1 cellular context compared by ENCODE assay signal in the genomic region with DNA sequence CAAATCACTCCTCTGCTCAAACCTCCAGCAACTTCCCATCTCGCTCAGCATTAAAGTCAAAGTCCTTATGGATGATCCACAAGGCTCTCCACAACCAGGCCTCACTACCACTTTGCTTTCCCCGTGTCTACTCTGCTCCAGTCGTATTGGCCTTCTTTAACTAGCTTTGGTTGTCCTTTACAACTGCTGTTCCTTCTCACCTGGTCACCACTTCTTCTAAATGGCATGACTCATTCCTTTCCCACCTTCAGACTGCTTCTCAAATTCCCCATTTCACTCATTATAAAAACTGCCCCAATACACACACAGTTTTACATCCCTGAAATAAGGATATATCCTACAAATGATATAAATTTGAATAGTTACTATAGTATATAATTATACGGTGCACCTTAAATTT.
TF ChIP-seq lines count a peak whose summit lies in the region.

No MANE protein-coding gene starts in this region.

TF ChIP-seq in WTC11, 78 proteins besides CTCF, POLR2A, EP300 and RAD21 (continued from another document):
- TF ChIP-seq, protein P1, sequence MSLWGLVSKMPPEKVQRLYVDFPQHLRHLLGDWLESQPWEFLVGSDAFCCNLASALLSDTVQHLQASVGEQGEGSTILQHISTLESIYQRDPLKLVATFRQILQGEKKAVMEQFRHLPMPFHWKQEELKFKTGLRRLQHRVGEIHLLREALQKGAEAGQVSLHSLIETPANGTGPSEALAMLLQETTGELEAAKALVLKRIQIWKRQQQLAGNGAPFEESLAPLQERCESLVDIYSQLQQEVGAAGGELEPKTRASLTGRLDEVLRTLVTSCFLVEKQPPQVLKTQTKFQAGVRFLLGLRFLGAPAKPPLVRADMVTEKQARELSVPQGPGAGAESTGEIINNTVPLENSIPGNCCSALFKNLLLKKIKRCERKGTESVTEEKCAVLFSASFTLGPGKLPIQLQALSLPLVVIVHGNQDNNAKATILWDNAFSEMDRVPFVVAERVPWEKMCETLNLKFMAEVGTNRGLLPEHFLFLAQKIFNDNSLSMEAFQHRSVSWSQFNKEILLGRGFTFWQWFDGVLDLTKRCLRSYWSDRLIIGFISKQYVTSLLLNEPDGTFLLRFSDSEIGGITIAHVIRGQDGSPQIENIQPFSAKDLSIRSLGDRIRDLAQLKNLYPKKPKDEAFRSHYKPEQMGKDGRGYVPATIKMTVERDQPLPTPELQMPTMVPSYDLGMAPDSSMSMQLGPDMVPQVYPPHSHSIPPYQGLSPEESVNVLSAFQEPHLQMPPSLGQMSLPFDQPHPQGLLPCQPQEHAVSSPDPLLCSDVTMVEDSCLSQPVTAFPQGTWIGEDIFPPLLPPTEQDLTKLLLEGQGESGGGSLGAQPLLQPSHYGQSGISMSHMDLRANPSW (CRISPR knock-in tag; conservative IDR thresholded peaks at IDR 0.05; ENCODE audit: low read depth), result no peak
- no peak for TF ChIP-seq GTF2I (CRISPR knock-in tag; conservative IDR thresholded peaks at IDR 0.05)
- TF ChIP-seq USF2 (CRISPR knock-in tag; IDR thresholded peaks at IDR 0.05), result no peak
- TF ChIP-seq ERG (CRISPR knock-in tag; IDR thresholded peaks at IDR 0.05), result no peak
